Comparison of ENCODE assay signal across 26 cellular contexts in genomic region chr3:55770077-55770476, GRCh38.
"Had no signal": no experiment of that assay in that cellular context is flagged by ENCODE, and none has a peak within 500 bp of the region (broad histone marks: within the 10 kb centered on the region; RNA-seq: fewer than 3 reads in every experiment).

No MANE protein-coding gene starts in this region.

- H3K27ac Mint-ChIP-seq: dendritic cell treated with granulocyte-macrophage colony-stimulating factor and Interleukin-4, amounts not matched to agents 40 ng/mL and 50 ng/mL, for 4 days; naive thymus-derived CD4-positive, alpha-beta T cell; nephron; neural progenitor cell; stimulated activated memory B cell treated with anti-CD40 and anti-IgM and Interleukin-4, amounts not matched to agents 10 μg/mL and 1 μg/mL and 100 μg/mL, for 72 hours had no signal

- H3K9me3 ChIP-seq: esophagus squamous epithelium, gastrocnemius medialis, left lung, prostate gland, sigmoid colon, thoracic aorta, tibial nerve, upper lobe of left lung had no signal

- H3K4me1 Mint-ChIP-seq: naive thymus-derived CD4-positive, alpha-beta T cell; stimulated activated memory B cell treated with anti-CD40 and anti-IgM and Interleukin-4, amounts not matched to agents 10 μg/mL and 1 μg/mL and 100 μg/mL, for 72 hours had no signal

- DNase-seq: cerebellar nuclear complex; effector CD8-positive, alpha-beta T cell; esophagus squamous epithelium; gastrocnemius medialis; head of caudate nucleus; left cardiac atrium; left lung; mesenchymal stem cell; midbrain; naive thymus-derived CD4-positive, alpha-beta T cell; right cardiac atrium; sigmoid colon; stimulated activated CD4-positive, alpha-beta T cell treated with anti-CD3 and anti-CD28 coated beads, Interleukin-4, amount 100 ng/mL, for 4 hours; stimulated activated naive CD8-positive, alpha-beta T cell treated with anti-CD3 and anti-CD28 coated beads, Interleukin-15, Interleukin-2, amounts not matched to agents 100 U/mL and 50 U/mL, for 24 hours; upper lobe of left lung had no signal

- H3K4me3 ChIP-seq: esophagus squamous epithelium, gastrocnemius medialis, left lung, neural progenitor cell, prostate gland, sigmoid colon, thoracic aorta, tibial nerve, upper lobe of left lung had no signal

- H3K27ac ChIP-seq: esophagus squamous epithelium, gastrocnemius medialis, left lung, neural progenitor cell, prostate gland, sigmoid colon, thoracic aorta, tibial nerve, upper lobe of left lung had no signal

- H3K27me3 Mint-ChIP-seq: dendritic cell treated with granulocyte-macrophage colony-stimulating factor and Interleukin-4, amounts not matched to agents 40 ng/mL and 50 ng/mL, for 4 days; stimulated activated memory B cell treated with anti-CD40 and anti-IgM and Interleukin-4, amounts not matched to agents 10 μg/mL and 1 μg/mL and 100 μg/mL, for 72 hours had no signal

- H3K9me3 Mint-ChIP-seq: dendritic cell treated with granulocyte-macrophage colony-stimulating factor and Interleukin-4, amounts not matched to agents 40 ng/mL and 50 ng/mL, for 4 days; nephron; neural progenitor cell; stimulated activated memory B cell treated with anti-CD40 and anti-IgM and Interleukin-4, amounts not matched to agents 10 μg/mL and 1 μg/mL and 100 μg/mL, for 72 hours had no signal

- H3K36me3 ChIP-seq: esophagus squamous epithelium, gastrocnemius medialis, left lung, neural progenitor cell, prostate gland, sigmoid colon, thoracic aorta, tibial nerve, upper lobe of left lung had no signal

- ATAC-seq: gastrocnemius medialis; left cardiac atrium; left lung; naive thymus-derived CD4-positive, alpha-beta T cell; right cardiac atrium; stimulated activated memory B cell treated with anti-CD40 and anti-IgM and Interleukin-4, amounts not matched to agents 10 μg/mL and 1 μg/mL and 100 μg/mL, for 72 hours; stimulated activated naive CD8-positive, alpha-beta T cell treated with anti-CD3 and anti-CD28 coated beads, Interleukin-15, Interleukin-2, amounts not matched to agents 100 U/mL and 50 U/mL, for 24 hours had no signal

- H2AFZ ChIP-seq: neural progenitor cell had no signal

- H3K4me1 ChIP-seq: esophagus squamous epithelium, gastrocnemius medialis, left lung, prostate gland, sigmoid colon, tibial nerve, upper lobe of left lung had no signal

- H3K36me3 Mint-ChIP-seq: neural progenitor cell; stimulated activated memory B cell treated with anti-CD40 and anti-IgM and Interleukin-4, amounts not matched to agents 10 μg/mL and 1 μg/mL and 100 μg/mL, for 72 hours had no signal

- H3K4me2 ChIP-seq: neural progenitor cell had no signal

- H3K4me3 Mint-ChIP-seq: dendritic cell treated with granulocyte-macrophage colony-stimulating factor and Interleukin-4, amounts not matched to agents 40 ng/mL and 50 ng/mL, for 4 days; naive thymus-derived CD4-positive, alpha-beta T cell; nephron; neural progenitor cell; stimulated activated memory B cell treated with anti-CD40 and anti-IgM and Interleukin-4, amounts not matched to agents 10 μg/mL and 1 μg/mL and 100 μg/mL, for 72 hours had no signal

- H3K9ac ChIP-seq: neural progenitor cell had no signal

- H3K27me3 ChIP-seq: esophagus squamous epithelium, gastrocnemius medialis, left lung, neural progenitor cell, sigmoid colon, tibial nerve, upper lobe of left lung had no signal

- FAIRE-seq: colon, endothelial cell of umbilical vein, islet of Langerhans, urothelium cell line had no signal
